ENCODE assay signal across 11 cellular contexts in genomic region chr19:35558400-35559280, GRCh38. TPM values are rescaled to one million over a fixed set of nuclear protein-coding genes. Genes with fewer than 3 reads are reported as not detected.
DNase-seq lines count a peak whose midpoint lies in the region; ATAC-seq and TF ChIP-seq lines count a peak whose summit lies in the region.
"Had no signal": no experiment of that assay in that cellular context is flagged by ENCODE, and none has a peak within 500 bp of the region (broad histone marks: within the 10 kb centered on the region; RNA-seq: fewer than 3 reads in every experiment).

No MANE protein-coding gene starts in this region.

- no peak overlapping the region for H3K9ac ChIP-seq in HUES64 (ENCODE audit: low read depth, low read length)
- H3K9ac ChIP-seq in parathyroid adenoma = no peak overlapping the region

- TF ChIP-seq CTCF in GM06990 (IDR thresholded peaks at IDR 0.05; ENCODE audit: insufficient read depth, low read length, poor library complexity, severe bottlenecking) = no peak
- TF ChIP-seq CTCF in esophagus muscularis mucosa (IDR thresholded peaks at IDR 0.05) = no peak
- TF ChIP-seq CTCF in parathyroid adenoma (IDR thresholded peaks at IDR 0.05) = no peak

- H3K4me3 ChIP-seq in GM06990 (replicated peaks; ENCODE audit: low read depth, low read length) (peak overlapping the region; percentile 16), HUES64 (ENCODE audit: low read length) (peak overlapping the region; percentile 60), esophagus muscularis mucosa (peak overlapping the region; percentile 42 to 57 (median 44)), parathyroid adenoma (ENCODE audit: low read depth, low read length) (no peak overlapping the region)

- intact Hi-C loops in esophagus muscularis mucosa (cut with DNase I) = no loop called here

- H3K36me3 ChIP-seq in GM06990 (ENCODE audit: control insufficient read depth, insufficient read depth, low read length) = no peaks in the 10 kb centered on the region
- H3K36me3 ChIP-seq in HUES64 (ENCODE audit: insufficient read depth, low read length) = no peaks in the 10 kb centered on the region
- H3K36me3 ChIP-seq in esophagus muscularis mucosa = no peaks in the 10 kb centered on the region
- H3K36me3 ChIP-seq in parathyroid adenoma (ENCODE audit: control insufficient read depth, insufficient read depth, low read length) = no peaks in the 10 kb centered on the region

- no peaks in the 10 kb centered on the region for H3K79me2 ChIP-seq in parathyroid adenoma

- WGBS in HUES64 = 44% methylated on average over 53 of the region's 53 CpGs
- 51% methylated on average over 14 of the region's 53 CpGs for WGBS in esophagus muscularis mucosa

- peak overlapping the region; percentile 42 for H3K4me2 ChIP-seq in parathyroid adenoma (ENCODE audit: low read length)

- H3K9me3 ChIP-seq in HUES64 (ENCODE audit: insufficient read depth, low read depth, low read length) (no peaks in the 10 kb centered on the region), esophagus muscularis mucosa (no peaks in the 10 kb centered on the region), parathyroid adenoma (ENCODE audit: control insufficient read depth, low read length) (no peaks in the 10 kb centered on the region)

- H3K4me1 ChIP-seq in HUES64 (ENCODE audit: insufficient read depth, low read length) (no peaks in the 10 kb centered on the region), esophagus muscularis mucosa (peaks cover 7 to 15% (median 15%) of the 10 kb centered on the region in 4 donors), parathyroid adenoma (no peaks in the 10 kb centered on the region)

- no peak for ATAC-seq in HG03378 (IDR thresholded peaks at IDR 0.05; ENCODE audit: unreplicated experiment)
- no peak for ATAC-seq in GM21528 (IDR thresholded peaks at IDR 0.05; ENCODE audit: low FRiP score, unreplicated experiment)

- no peak overlapping the region for H2AFZ ChIP-seq in parathyroid adenoma

- TF ChIP-seq POLR2A in esophagus muscularis mucosa (IDR thresholded peaks at IDR 0.05; ENCODE audit: low read depth) = no peak

- H3K27me3 ChIP-seq in GM06990 (replicated peaks; ENCODE audit: control insufficient read depth, insufficient read depth, low read length) = no peaks in the 10 kb centered on the region; the same call in 1 of the 2 replicates
- peaks cover 27% of the 10 kb centered on the region for H3K27me3 ChIP-seq in HUES64 (ENCODE audit: insufficient read depth, low read length)
- H3K27me3 ChIP-seq in esophagus muscularis mucosa = peaks cover 4 to 75% (median 18%) of the 10 kb centered on the region in 4 donors
- no peaks in the 10 kb centered on the region for H3K27me3 ChIP-seq in parathyroid adenoma (ENCODE audit: control insufficient read depth, insufficient read depth, low read length)

- H3K27ac ChIP-seq in HUES64 (ENCODE audit: low read depth, low read length) = no peak overlapping the region
- H3K27ac ChIP-seq in esophagus muscularis mucosa (replicated peaks in 1 of 4) = no peak overlapping the region
- H3K27ac ChIP-seq in parathyroid adenoma = no peak overlapping the region

- no peak for TF ChIP-seq EP300 in esophagus muscularis mucosa (IDR thresholded peaks at IDR 0.05)

- DNase-seq in GM06990 (ENCODE audit: extremely low read depth, insufficient read length) (no peak), esophagus muscularis mucosa (ENCODE audit: extremely low spot score) (no peak), mesenteric fat pad (ENCODE audit: low spot score) (no peak), middle frontal gyrus (ENCODE audit: extremely low spot score, low spot score) (no peak)

RNA-seq across cellular contexts. Expression of gene ATP4A, which starts 4.8 kb away (rescaled TPM):
- polyA plus RNA-seq in HUES64 (2013, experiment 1 of 2) = not detected
- 0.19 TPM for polyA plus RNA-seq in HUES64 (2013, experiment 2 of 2)
- not detected for total RNA-seq in esophagus muscularis mucosa
- total RNA-seq in mesenteric fat pad = not detected
- total RNA-seq: Daoy, myocyte had no signal

RNA-seq across cellular contexts. Expression of gene TMEM147, which starts 13.2 kb away (rescaled TPM):
- 110 TPM for polyA plus RNA-seq in HUES64 (2013, experiment 1 of 2)
- 114 TPM for polyA plus RNA-seq in HUES64 (2013, experiment 2 of 2)
- total RNA-seq in esophagus muscularis mucosa = 100 to 1,000 TPM in 2 of 4 donors, 10 to 100 TPM in 2; 47.3 to 109 (median 91.6) TPM
- 86.8 TPM for total RNA-seq in mesenteric fat pad

RNA-seq across cellular contexts. Expression of gene GAPDHS, which starts 25.4 kb away (rescaled TPM):
- polyA plus RNA-seq in HUES64 (2013, experiment 1 of 2) = not detected
- not detected for polyA plus RNA-seq in HUES64 (2013, experiment 2 of 2)
- not detected for total RNA-seq in esophagus muscularis mucosa
- total RNA-seq in mesenteric fat pad = not detected
- total RNA-seq: Daoy, myocyte had no signal
- polyA plus RNA-seq: adipose tissue had no signal

RNA-seq across cellular contexts. Expression of gene PMIS2, which starts 27.3 kb away (rescaled TPM):
- not detected for polyA plus RNA-seq in HUES64 (2013, experiment 1 of 2)
- not detected for polyA plus RNA-seq in HUES64 (2013, experiment 2 of 2)
- not detected for total RNA-seq in esophagus muscularis mucosa
- not detected for total RNA-seq in mesenteric fat pad
- total RNA-seq: Daoy, myocyte had no signal
- polyA plus RNA-seq: adipose tissue had no signal

RNA-seq across cellular contexts. Expression of gene SBSN, which starts 30.5 kb away (rescaled TPM):
- polyA plus RNA-seq in HUES64 (2013, experiment 1 of 2) = not detected
- polyA plus RNA-seq in HUES64 (2013, experiment 2 of 2) = not detected
- total RNA-seq in esophagus muscularis mucosa = not detected
- not detected for total RNA-seq in mesenteric fat pad
- total RNA-seq: myocyte had no signal
